In the genomic region with DNA sequence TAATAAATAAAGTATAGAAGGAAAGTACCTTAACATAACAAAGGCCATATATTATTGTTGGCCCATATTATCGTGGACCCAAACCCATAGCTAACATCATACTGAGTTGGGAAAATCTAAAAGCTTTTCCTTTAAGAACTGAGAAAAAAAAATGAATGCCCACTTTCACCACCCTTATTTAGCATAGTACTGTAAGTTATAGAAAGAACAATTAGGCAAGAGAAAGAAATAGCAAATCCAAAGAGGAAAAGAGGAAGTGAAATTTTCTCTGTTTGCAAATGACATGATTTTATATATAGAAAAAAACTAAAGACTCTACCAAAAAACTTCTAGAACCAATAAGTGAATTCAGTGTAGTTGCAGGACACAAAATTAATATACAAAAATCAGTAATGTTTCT, we compare ENCODE assay signal across 18 cellular contexts.
DNase-seq lines count a peak whose midpoint lies in the region; TF ChIP-seq lines count a peak whose summit lies in the region.
"Had no signal": no experiment of that assay in that cellular context is flagged by ENCODE, and none has a peak within 500 bp of the region (broad histone marks: within the 10 kb centered on the region; RNA-seq: fewer than 3 reads in every experiment).

No MANE protein-coding gene starts in this region.

- no peak for TF ChIP-seq POLR2A in NB4 (IDR thresholded peaks at IDR 0.05; ENCODE audit: extremely low read depth, insufficient read length)

- peak; percentile 48 for DNase-seq in SKM-1 treated with dmso at 0.1 percent for 144 hours (lab: John Stamatoyannopoulos, UW; ENCODE audit: unreplicated experiment)
- no peak for DNase-seq in SKM-1 (lab: John Stamatoyannopoulos, UW; ENCODE audit: unreplicated experiment)
- peak; percentile 8 for DNase-seq in NB4 (ENCODE audit: low read depth)
- DNase-seq in OCI-M1 (lab: John Stamatoyannopoulos, UW), result peak; percentile 36
- DNase-seq in activated effector memory CD4-positive, alpha-beta T cell treated with anti-CD3 and anti-CD28 coated beads, Interleukin-2, amount 50 U/mL, for 16 hours, result no peak
- no peak for DNase-seq in NCI-H446 treated with DMSO at 0.1 percent for 48 hours (lab: John Stamatoyannopoulos, UW)
- no peak for DNase-seq in activated T-cell treated with anti-CD3 and anti-CD28 coated beads, Interleukin-2, amount 50 U/mL, for 1 hour
- DNase-seq in stimulated activated CD4-positive, alpha-beta T cell treated with anti-CD3 and anti-CD28 coated beads, Interleukin-4, amount 100 ng/mL, for 4 hours, result no peak
- DNase-seq: CD4-positive, alpha-beta memory T cell; EL; H7; HFFc6; NCI-H1105; NCI-H2081; Peyer's patch; T-helper 1 cell had no signal

- TF ChIP-seq CTCF in NB4 (IDR thresholded peaks at IDR 0.05; ENCODE audit: low read depth, low read length), result no peak

- no peak overlapping the region for H3K4me3 ChIP-seq in NB4 (ENCODE audit: low read depth, low read length)
- H3K4me3 ChIP-seq: K562, Peyer's patch, SK-N-MC had no signal

Comparison
In these comparisons a context has a peak if more than half of its experiments do, and no peak if none do; other contexts are left out.
1. DNase-seq: peak in SKM-1 treated with dmso at 0.1 percent for 144 hours (single experiment), NB4 (single experiment) and OCI-M1 (single experiment); none in SKM-1 (single experiment), activated effector memory CD4-positive, alpha-beta T cell treated with anti-CD3 and anti-CD28 coated beads, Interleukin-2, amount 50 U/mL, for 16 hours (single experiment), NCI-H446 treated with DMSO at 0.1 percent for 48 hours (single experiment), activated T-cell treated with anti-CD3 and anti-CD28 coated beads, Interleukin-2, amount 50 U/mL, for 1 hour (single experiment) and stimulated activated CD4-positive, alpha-beta T cell treated with anti-CD3 and anti-CD28 coated beads, Interleukin-4, amount 100 ng/mL, for 4 hours (0 of 2).